ENCODE assay signal across 28 cellular contexts in genomic region chr4:167359711-167360110, GRCh38.
"Had no signal": no experiment of that assay in that cellular context is flagged by ENCODE, and none has a peak within 500 bp of the region (broad histone marks: within the 10 kb centered on the region; RNA-seq: fewer than 3 reads in every experiment).

No MANE protein-coding gene starts in this region.

- H3K27me3 Mint-ChIP-seq: activated B cell treated with CpG ODN at 0.5 μM for 24 hours; activated CD4-positive, alpha-beta T cell treated with anti-CD3 and anti-CD28 coated beads, Interleukin-2, amount 10 ng/mL, durations not matched to agents 24 days and 14 days; activated CD8-positive, alpha-beta memory T cell treated with anti-CD3 and anti-CD28 coated beads, Interleukin-2, amount 10 ng/mL, durations not matched to agents 7 days and 5 days; activated naive CD4-positive, alpha-beta T cell treated with anti-CD3 and anti-CD28 coated beads, Interleukin-2, amount 50 U/mL, for 24 hours; activated T-cell treated with anti-CD3 and anti-CD28 coated beads, Interleukin-2, amount 50 U/mL, for 24 hours had no signal

- H3K4me1 ChIP-seq: breast epithelium, Peyer's patch, SJSA1 had no signal

- ATAC-seq: activated CD8-positive, alpha-beta memory T cell treated with anti-CD3 and anti-CD28 coated beads, Interleukin-2, amount 10 ng/mL, durations not matched to agents 7 days and 5 days; K562; SK-N-SH treated with all-trans-retinoic acid at 6 μM for 48 hours had no signal

- H3K4me3 ChIP-seq: breast epithelium, K562, Peyer's patch, SJSA1 had no signal

- H3K4me1 Mint-ChIP-seq: activated B cell treated with CpG ODN at 0.5 μM for 24 hours; activated CD4-positive, alpha-beta T cell treated with anti-CD3 and anti-CD28 coated beads, Interleukin-2, amount 10 ng/mL, durations not matched to agents 24 days and 14 days; activated CD8-positive, alpha-beta memory T cell treated with anti-CD3 and anti-CD28 coated beads, Interleukin-2, amount 10 ng/mL, durations not matched to agents 7 days and 5 days; activated naive CD4-positive, alpha-beta T cell treated with anti-CD3 and anti-CD28 coated beads, Interleukin-2, amount 50 U/mL, for 24 hours had no signal

- H3K36me3 Mint-ChIP-seq: activated CD8-positive, alpha-beta memory T cell treated with anti-CD3 and anti-CD28 coated beads, Interleukin-2, amount 10 ng/mL, durations not matched to agents 7 days and 5 days; activated naive CD4-positive, alpha-beta T cell treated with anti-CD3 and anti-CD28 coated beads, Interleukin-2, amount 50 U/mL, for 24 hours had no signal

- H3K9me3 Mint-ChIP-seq: activated B cell treated with CpG ODN at 0.5 μM for 24 hours; activated CD4-positive, alpha-beta T cell treated with anti-CD3 and anti-CD28 coated beads, Interleukin-2, amount 10 ng/mL, durations not matched to agents 24 days and 14 days; activated T-helper 1 cell treated with anti-CD3 and anti-CD28 coated beads, Interleukin-12 subunit alpha, Interleukin-12 subunit beta, Interleukin-2, Interleukin-4 antibody, amounts not matched to agents 30 ng/mL and 10 ng/mL and 1 ng/mL, durations not matched to agents 14 hours and 24 hours and 36 hours; T-helper 1 cell treated with Interleukin-12 subunit alpha and Interleukin-12 subunit beta and Interleukin-4 antibody, amounts not matched to agents 30 μg/mL and 1 μg/mL, for 36 hours had no signal

- H3K27ac ChIP-seq: breast epithelium, Peyer's patch, SJSA1 had no signal

- H3K27me3 ChIP-seq: breast epithelium, Peyer's patch, SJSA1 had no signal

- H3K27ac Mint-ChIP-seq: activated B cell treated with CpG ODN at 0.5 μM for 24 hours; activated CD4-positive, alpha-beta T cell treated with anti-CD3 and anti-CD28 coated beads, Interleukin-2, amount 10 ng/mL, durations not matched to agents 24 days and 14 days; activated CD8-positive, alpha-beta memory T cell treated with anti-CD3 and anti-CD28 coated beads, Interleukin-2, amount 10 ng/mL, durations not matched to agents 7 days and 5 days; activated naive CD4-positive, alpha-beta T cell treated with anti-CD3 and anti-CD28 coated beads, Interleukin-2, amount 50 U/mL, for 24 hours; activated T-cell treated with anti-CD3 and anti-CD28 coated beads, Interleukin-2, amount 50 U/mL, for 24 hours; activated T-helper 1 cell treated with anti-CD3 and anti-CD28 coated beads, Interleukin-12 subunit alpha, Interleukin-12 subunit beta, Interleukin-2, Interleukin-4 antibody, amounts not matched to agents 30 ng/mL and 10 ng/mL and 1 ng/mL, durations not matched to agents 14 hours and 24 hours and 36 hours; T-helper 1 cell treated with Interleukin-12 subunit alpha and Interleukin-12 subunit beta and Interleukin-4 antibody, amounts not matched to agents 30 μg/mL and 1 μg/mL, for 36 hours had no signal

- H3K36me3 ChIP-seq: breast epithelium, Peyer's patch, SJSA1 had no signal

- H3K4me3 Mint-ChIP-seq: activated B cell treated with CpG ODN at 0.5 μM for 24 hours; activated CD4-positive, alpha-beta T cell treated with anti-CD3 and anti-CD28 coated beads, Interleukin-2, amount 10 ng/mL, durations not matched to agents 24 days and 14 days; activated CD8-positive, alpha-beta memory T cell treated with anti-CD3 and anti-CD28 coated beads, Interleukin-2, amount 10 ng/mL, durations not matched to agents 7 days and 5 days; activated naive CD4-positive, alpha-beta T cell treated with anti-CD3 and anti-CD28 coated beads, Interleukin-2, amount 50 U/mL, for 24 hours; activated T-cell treated with anti-CD3 and anti-CD28 coated beads, Interleukin-2, amount 50 U/mL, for 24 hours; activated T-helper 1 cell treated with anti-CD3 and anti-CD28 coated beads, Interleukin-12 subunit alpha, Interleukin-12 subunit beta, Interleukin-2, Interleukin-4 antibody, amounts not matched to agents 30 ng/mL and 10 ng/mL and 1 ng/mL, durations not matched to agents 14 hours and 24 hours and 36 hours; T-helper 1 cell treated with Interleukin-12 subunit alpha and Interleukin-12 subunit beta and Interleukin-4 antibody, amounts not matched to agents 30 μg/mL and 1 μg/mL, for 36 hours had no signal

- DNase-seq: activated B cell treated with CpG ODN at 0.5 μM for 24 hours; activated CD4-positive, alpha-beta T cell treated with anti-CD3 and anti-CD28 coated beads for 1 hour; activated CD4-positive, alpha-beta T cell treated with anti-CD3 and anti-CD28 coated beads, Interleukin-2, amount 10 ng/mL, durations not matched to agents 24 days and 14 days; activated CD4-positive, alpha-beta T cell treated with anti-CD3 and anti-CD28 coated beads, Interleukin-2, amount 50 U/mL, for 48 hours; activated CD8-positive, alpha-beta memory T cell treated with anti-CD3 and anti-CD28 coated beads, Interleukin-2, amount 10 ng/mL, durations not matched to agents 7 days and 5 days; activated effector memory CD4-positive, alpha-beta T cell treated with Interleukin-2 at 50 U/mL for 16 hours; activated naive CD4-positive, alpha-beta T cell; activated T-cell treated with anti-CD3 and anti-CD28 coated beads, Interleukin-2, amount 50 U/mL, for 24 hours; aorta; central memory CD4-positive, alpha-beta T cell; Karpas-422; MM.1S; NCI-H1105 treated with DMSO at 0.1 percent for 48 hours; NCI-H1436 treated with DMSO at 0.1 percent for 48 hours; NCI-H187; NCI-H2081; NCI-H446; NCI-H524; NCI-H774; Peyer's patch; SHP77 had no signal

- H3K9me3 ChIP-seq: breast epithelium, Peyer's patch, SJSA1 had no signal
